In the genomic region with DNA sequence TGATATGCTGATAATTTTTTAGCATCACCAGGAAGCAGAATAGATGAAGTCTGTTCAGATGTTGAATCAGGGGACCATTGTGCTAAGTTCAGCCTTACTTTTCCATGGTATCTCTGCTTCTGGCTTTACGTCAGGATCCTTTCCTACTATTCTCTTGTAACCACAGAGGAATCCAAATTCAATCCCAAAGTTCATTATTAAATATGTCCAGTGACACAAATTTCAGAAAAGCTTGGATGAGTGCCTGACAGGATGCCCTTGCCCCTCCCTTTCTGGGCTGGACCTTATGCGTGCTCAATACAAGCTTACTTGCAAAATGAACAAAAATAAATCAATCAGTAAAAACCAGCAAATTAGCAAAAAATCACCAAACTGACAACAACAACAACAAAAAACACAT, we compare ENCODE assay signal across 35 cellular contexts. TPM values are rescaled to one million over a fixed set of nuclear protein-coding genes. Genes with fewer than 3 reads are reported as not detected.
"Had no signal": no experiment of that assay in that cellular context is flagged by ENCODE, and none has a peak within 500 bp of the region (broad histone marks: within the 10 kb centered on the region; RNA-seq: fewer than 3 reads in every experiment).

No MANE protein-coding gene starts in this region.

- H3K36me3 Mint-ChIP-seq: activated CD4-positive, alpha-beta memory T cell treated with anti-CD3 and anti-CD28 coated beads for 36 hours; activated naive CD4-positive, alpha-beta T cell treated with anti-CD3 and anti-CD28 coated beads, Interleukin-2, amount 50 U/mL, for 72 hours; activated naive CD8-positive, alpha-beta T cell treated with anti-CD3 and anti-CD28 coated beads for 36 hours had no signal

- H3K4me1 ChIP-seq: adrenal gland, breast epithelium had no signal

- H3K4me1 Mint-ChIP-seq: activated B cell treated with CpG ODN at 0.5 μM for 24 hours; activated CD4-positive, alpha-beta T cell treated with anti-CD3 and anti-CD28 coated beads, Interleukin-2, amount 10 ng/mL, durations not matched to agents 24 days and 14 days; activated naive CD8-positive, alpha-beta T cell treated with anti-CD3 and anti-CD28 coated beads for 36 hours; activated T-helper 17 cell treated with anti-CD3 and anti-CD28 coated beads, Interleukin-2, amount 50 U/mL, for 72 hours had no signal

- DNase-seq: activated B cell treated with CpG ODN at 0.5 μM for 24 hours; activated CD4-positive, alpha-beta memory T cell treated with anti-CD3 and anti-CD28 coated beads for 36 hours; activated CD4-positive, alpha-beta T cell treated with anti-CD3 and anti-CD28 coated beads for 4 hours; activated CD4-positive, alpha-beta T cell treated with anti-CD3 and anti-CD28 coated beads, Interleukin-2, amount 10 ng/mL, durations not matched to agents 24 days and 14 days; activated CD4-positive, alpha-beta T cell treated with anti-CD3 and anti-CD28 coated beads, Interleukin-2, amount 50 U/mL, for 1 hour; activated CD4-positive, alpha-beta T cell treated with anti-CD3 and anti-CD28 coated beads, Interleukin-2, amount 50 U/mL, for 4 hours; activated CD4-positive, CD25-positive, alpha-beta regulatory T cell treated with anti-CD3 and anti-CD28 coated beads, Interleukin-2, amount 50 U/mL, for 72 hours; activated CD8-positive, alpha-beta T cell treated with anti-CD3 and anti-CD28 coated beads for 36 hours; activated effector memory CD4-positive, alpha-beta T cell treated with anti-CD3 and anti-CD28 coated beads, Interleukin-2, amount 50 U/mL, for 16 hours; activated gamma-delta T cell treated with Interleukin-2 at 50 U/mL for 16 hours; activated naive CD4-positive, alpha-beta T cell; activated naive CD4-positive, alpha-beta T cell treated with anti-CD3 and anti-CD28 coated beads for 36 hours; activated naive CD4-positive, alpha-beta T cell treated with anti-CD3 and anti-CD28 coated beads, Interleukin-2, amount 50 U/mL, for 16 hours; activated naive CD8-positive, alpha-beta T cell treated with anti-CD3 and anti-CD28 coated beads for 36 hours; activated T-cell treated with anti-CD3 and anti-CD28 coated beads for 4 hours; activated T-cell treated with anti-CD3 and anti-CD28 coated beads, Interleukin-2, amount 50 U/mL, for 1 hour; activated T-cell treated with anti-CD3 and anti-CD28 coated beads, Interleukin-2, amount 50 U/mL, for 4 hours; activated T-cell treated with anti-CD3 and anti-CD28 coated beads, Interleukin-2, amount 50 U/mL, for 72 hours; adrenal gland; amniotic stem cell; aorta; body of pancreas; brain microvascular endothelial cell; central memory CD4-positive, alpha-beta T cell; SW 1271; T-helper 1 cell; T-helper 2 cell; T-helper 9 cell had no signal

- H3K27ac Mint-ChIP-seq: activated B cell treated with CpG ODN at 0.5 μM for 24 hours; activated CD4-positive, alpha-beta memory T cell treated with anti-CD3 and anti-CD28 coated beads for 36 hours; activated CD4-positive, alpha-beta T cell treated with anti-CD3 and anti-CD28 coated beads, Interleukin-2, amount 10 ng/mL, durations not matched to agents 24 days and 14 days; activated CD8-positive, alpha-beta T cell treated with anti-CD3 and anti-CD28 coated beads for 36 hours; activated naive CD4-positive, alpha-beta T cell treated with anti-CD3 and anti-CD28 coated beads for 36 hours; activated naive CD4-positive, alpha-beta T cell treated with anti-CD3 and anti-CD28 coated beads, Interleukin-2, amount 50 U/mL, for 72 hours; activated naive CD8-positive, alpha-beta T cell treated with anti-CD3 and anti-CD28 coated beads for 36 hours; activated T-cell treated with anti-CD3 and anti-CD28 coated beads, Interleukin-2, amount 50 U/mL, for 72 hours; activated T-helper 1 cell treated with anti-CD3 and anti-CD28 coated beads, Interleukin-12 subunit alpha, Interleukin-12 subunit beta, Interleukin-2, Interleukin-4 antibody, amounts not matched to agents 30 ng/mL and 10 ng/mL and 1 ng/mL, durations not matched to agents 14 hours and 24 hours and 36 hours; activated T-helper 17 cell treated with anti-CD3 and anti-CD28 coated beads, Interleukin-2, amount 50 U/mL, for 72 hours; T-helper 1 cell treated with Interleukin-12 subunit alpha and Interleukin-12 subunit beta and Interleukin-4 antibody, amounts not matched to agents 30 μg/mL and 1 μg/mL, for 36 hours; T-helper 2 cell treated with Interferon-gamma antibody and Interleukin-4, amounts not matched to agents 5 μg/mL and 100 μg/mL, for 36 hours had no signal

- H3K9me3 ChIP-seq: adrenal gland, body of pancreas, breast epithelium had no signal

- ATAC-seq: activated CD8-positive, alpha-beta T cell treated with anti-CD3 and anti-CD28 coated beads for 36 hours; activated naive CD4-positive, alpha-beta T cell treated with anti-CD3 and anti-CD28 coated beads, Interleukin-2, amount 50 U/mL, for 72 hours; activated T-cell treated with anti-CD3 and anti-CD28 coated beads, Interleukin-2, amount 50 U/mL, for 4 hours; activated T-cell treated with anti-CD3 and anti-CD28 coated beads, Interleukin-2, amount 50 U/mL, for 72 hours; activated T-helper 17 cell treated with anti-CD3 and anti-CD28 coated beads, Interleukin-2, amount 50 U/mL, for 72 hours; body of pancreas had no signal

- H3K9me3 Mint-ChIP-seq: activated B cell treated with CpG ODN at 0.5 μM for 24 hours; activated CD4-positive, alpha-beta memory T cell treated with anti-CD3 and anti-CD28 coated beads for 36 hours; activated CD4-positive, alpha-beta T cell treated with anti-CD3 and anti-CD28 coated beads, Interleukin-2, amount 10 ng/mL, durations not matched to agents 24 days and 14 days; activated CD8-positive, alpha-beta T cell treated with anti-CD3 and anti-CD28 coated beads for 36 hours; activated naive CD4-positive, alpha-beta T cell treated with anti-CD3 and anti-CD28 coated beads for 36 hours; activated naive CD4-positive, alpha-beta T cell treated with anti-CD3 and anti-CD28 coated beads, Interleukin-2, amount 50 U/mL, for 72 hours; activated naive CD8-positive, alpha-beta T cell treated with anti-CD3 and anti-CD28 coated beads for 36 hours; activated T-cell treated with anti-CD3 and anti-CD28 coated beads, Interleukin-2, amount 50 U/mL, for 4 hours; activated T-cell treated with anti-CD3 and anti-CD28 coated beads, Interleukin-2, amount 50 U/mL, for 72 hours; activated T-helper 1 cell treated with anti-CD3 and anti-CD28 coated beads, Interleukin-12 subunit alpha, Interleukin-12 subunit beta, Interleukin-2, Interleukin-4 antibody, amounts not matched to agents 30 ng/mL and 10 ng/mL and 1 ng/mL, durations not matched to agents 14 hours and 24 hours and 36 hours; activated T-helper 17 cell treated with anti-CD3 and anti-CD28 coated beads, Interleukin-2, amount 50 U/mL, for 72 hours; T-helper 1 cell treated with Interleukin-12 subunit alpha and Interleukin-12 subunit beta and Interleukin-4 antibody, amounts not matched to agents 30 μg/mL and 1 μg/mL, for 36 hours; T-helper 2 cell treated with Interferon-gamma antibody and Interleukin-4, amounts not matched to agents 5 μg/mL and 100 μg/mL, for 36 hours had no signal

- H3K4me3 Mint-ChIP-seq: activated B cell treated with CpG ODN at 0.5 μM for 24 hours; activated CD4-positive, alpha-beta memory T cell treated with anti-CD3 and anti-CD28 coated beads for 36 hours; activated CD4-positive, alpha-beta T cell treated with anti-CD3 and anti-CD28 coated beads, Interleukin-2, amount 10 ng/mL, durations not matched to agents 24 days and 14 days; activated CD8-positive, alpha-beta T cell treated with anti-CD3 and anti-CD28 coated beads for 36 hours; activated naive CD4-positive, alpha-beta T cell treated with anti-CD3 and anti-CD28 coated beads for 36 hours; activated naive CD8-positive, alpha-beta T cell treated with anti-CD3 and anti-CD28 coated beads for 36 hours; activated T-cell treated with anti-CD3 and anti-CD28 coated beads, Interleukin-2, amount 50 U/mL, for 4 hours; activated T-cell treated with anti-CD3 and anti-CD28 coated beads, Interleukin-2, amount 50 U/mL, for 72 hours; activated T-helper 1 cell treated with anti-CD3 and anti-CD28 coated beads, Interleukin-12 subunit alpha, Interleukin-12 subunit beta, Interleukin-2, Interleukin-4 antibody, amounts not matched to agents 30 ng/mL and 10 ng/mL and 1 ng/mL, durations not matched to agents 14 hours and 24 hours and 36 hours; activated T-helper 17 cell treated with anti-CD3 and anti-CD28 coated beads, Interleukin-2, amount 50 U/mL, for 72 hours; T-helper 1 cell treated with Interleukin-12 subunit alpha and Interleukin-12 subunit beta and Interleukin-4 antibody, amounts not matched to agents 30 μg/mL and 1 μg/mL, for 36 hours; T-helper 2 cell treated with Interferon-gamma antibody and Interleukin-4, amounts not matched to agents 5 μg/mL and 100 μg/mL, for 36 hours had no signal

- H3K4me3 ChIP-seq: adrenal gland, body of pancreas, breast epithelium had no signal

- H3K27me3 ChIP-seq: adrenal gland, body of pancreas, brain microvascular endothelial cell, breast epithelium had no signal

- H3K27ac ChIP-seq: adrenal gland, body of pancreas, brain microvascular endothelial cell, breast epithelium, VCaP had no signal

- H3K36me3 ChIP-seq: adrenal gland, brain microvascular endothelial cell, breast epithelium had no signal

- H3K27me3 Mint-ChIP-seq: activated naive CD8-positive, alpha-beta T cell treated with anti-CD3 and anti-CD28 coated beads for 36 hours; activated T-helper 17 cell treated with anti-CD3 and anti-CD28 coated beads, Interleukin-2, amount 50 U/mL, for 72 hours had no signal

RNA-seq across cellular contexts. Expression of a gene that starts 37.6 kb away (rescaled TPM):
- total RNA-seq: activated B cell treated with CpG ODN at 0.5 μM for 24 hours had no signal
